ENCODE assay signal across 20 cellular contexts in genomic region chr16:2483939-2484897, GRCh38. TPM values are rescaled to one million over a fixed set of nuclear protein-coding genes. Genes with fewer than 3 reads are reported as not detected.
DNase-seq lines count a peak whose midpoint lies in the region; ATAC-seq and TF ChIP-seq lines count a peak whose summit lies in the region.
"Had no signal": no experiment of that assay in that cellular context is flagged by ENCODE, and none has a peak within 500 bp of the region (broad histone marks: within the 10 kb centered on the region; RNA-seq: fewer than 3 reads in every experiment).

No MANE protein-coding gene starts in this region.

- DNase-seq in breast epithelium (ENCODE audit: low spot score in 2 of 2) (no peak), MCF 10A (ENCODE audit: unreplicated experiment) (no peak), right lobe of liver (no peak), HPDE6-E6E7 (ENCODE audit: extremely low spot score) (no peak), GF-D8 (lab: John Stamatoyannopoulos, UW) (no peak)
- DNase-seq in activated CD8-positive, alpha-beta T cell treated with anti-CD3 and anti-CD28 coated beads, Interleukin-2, amount 10 ng/mL, durations not matched to agents 7 days and 5 days, result no peak
- DNase-seq: activated CD4-positive, alpha-beta T cell treated with anti-CD3 and anti-CD28 coated beads for 36 hours; activated effector memory CD4-positive, alpha-beta T cell treated with anti-CD3 and anti-CD28 coated beads, Interleukin-2, amount 50 U/mL, for 16 hours; DMS153; effector memory CD8-positive, alpha-beta T cell; NCI-H1694; NCI-H2227 treated with DMSO at 0.1 percent for 48 hours; Peyer's patch; stimulated activated CD4-positive, alpha-beta T cell treated with anti-CD3 and anti-CD28 coated beads, Interleukin-2, amount 100 ng/mL, for 48 hours had no signal

- H3K27ac ChIP-seq in breast epithelium, result peak overlapping the region; percentile 78 to 90
- H3K27ac ChIP-seq in angular gyrus (ENCODE audit: low read depth, low read length), result peak overlapping the region; percentile 68
- peak overlapping the region; percentile 18 to 78 (median 60) for H3K27ac ChIP-seq in right lobe of liver
- H3K27ac ChIP-seq in stomach smooth muscle (ENCODE audit: low read length), result peak overlapping the region; percentile 88
- H3K27ac ChIP-seq: C4-2B, Peyer's patch had no signal

- H3K36me3 Mint-ChIP-seq in MCF 10A (ENCODE audit: insufficient read depth, unreplicated experiment), result peaks cover 4% of the 10 kb centered on the region
- H3K36me3 Mint-ChIP-seq in activated CD8-positive, alpha-beta T cell treated with anti-CD3 and anti-CD28 coated beads, Interleukin-2, amount 10 ng/mL, durations not matched to agents 7 days and 5 days (ENCODE audit: low read depth), result peaks cover 4% of the 10 kb centered on the region

- H3K27me3 ChIP-seq in breast epithelium (no peaks in the 10 kb centered on the region), right lobe of liver (no peaks in the 10 kb centered on the region), stomach smooth muscle (ENCODE audit: control insufficient read depth in 1 of 2, insufficient read depth in 2 of 2, low read length in 2 of 2) (no peaks in the 10 kb centered on the region)
- H3K27me3 ChIP-seq: Peyer's patch had no signal

- H3K9me3 ChIP-seq in breast epithelium (no peaks in the 10 kb centered on the region), right lobe of liver (no peaks in the 10 kb centered on the region), stomach smooth muscle (ENCODE audit: control insufficient read depth in 2 of 2, low read length in 2 of 2) (no peaks in the 10 kb centered on the region)
- H3K9me3 ChIP-seq: HAP-1, lower lobe of right lung, Peyer's patch had no signal

- TF ChIP-seq POLR2A in breast epithelium (IDR thresholded peaks at IDR 0.05) (no peak), right lobe of liver (IDR thresholded peaks at IDR 0.05) (no peak)

- H3K4me3 ChIP-seq in breast epithelium (peak overlapping the region in 1 of 3 donors; percentile 40), right lobe of liver (no peak overlapping the region), stomach smooth muscle (ENCODE audit: low read length in 2 of 2) (peak overlapping the region in 1 of 2 donors; percentile 71)
- H3K4me3 ChIP-seq: HAP-1, Peyer's patch had no signal

- CTCF ChIA-PET in MCF 10A (lab: Yijun Ruan, JAX), result interaction anchor here (0.6 to 2.3 kb wide), 5 partner anchors 9 to 144 kb away, joined by 3 to 4 read pairs (median 4); partner anchors contain the start of gene ABCA3
- CTCF ChIA-PET in activated CD8-positive, alpha-beta T cell treated with anti-CD3 and anti-CD28 coated beads, Interleukin-2, amount 10 ng/mL, durations not matched to agents 7 days and 5 days (lab: Charles Lee), result interaction anchor here (1.4 kb wide), 1 partner anchor 13 kb away, joined by 3 read pairs; no protein-coding TSS in a partner anchor

- BruUV-seq in MCF 10A (replicated peaks; lab: Mats Ljungman, UMichigan), result no TSS peak

- peak overlapping the region; percentile 74 to 80 for H3K9ac ChIP-seq in stomach smooth muscle (ENCODE audit: low read length in 2 of 2)

- peaks cover 4% of the 10 kb centered on the region for H3K4me1 Mint-ChIP-seq in MCF 10A (ENCODE audit: insufficient read depth, unreplicated experiment)
- H3K4me1 Mint-ChIP-seq in activated CD8-positive, alpha-beta T cell treated with anti-CD3 and anti-CD28 coated beads, Interleukin-2, amount 10 ng/mL, durations not matched to agents 7 days and 5 days (ENCODE audit: low read depth), result peaks cover 27% of the 10 kb centered on the region

- no peaks in the 10 kb centered on the region for H3K27me3 Mint-ChIP-seq in MCF 10A (ENCODE audit: insufficient read depth, unreplicated experiment)
- no peaks in the 10 kb centered on the region for H3K27me3 Mint-ChIP-seq in activated CD8-positive, alpha-beta T cell treated with anti-CD3 and anti-CD28 coated beads, Interleukin-2, amount 10 ng/mL, durations not matched to agents 7 days and 5 days (ENCODE audit: low read depth)
- H3K27me3 Mint-ChIP-seq: activated CD4-positive, alpha-beta T cell treated with anti-CD3 and anti-CD28 coated beads for 36 hours; effector memory CD8-positive, alpha-beta T cell had no signal

- H3K9me3 Mint-ChIP-seq in MCF 10A (ENCODE audit: unreplicated experiment), result no peaks in the 10 kb centered on the region
- no peaks in the 10 kb centered on the region for H3K9me3 Mint-ChIP-seq in activated CD8-positive, alpha-beta T cell treated with anti-CD3 and anti-CD28 coated beads, Interleukin-2, amount 10 ng/mL, durations not matched to agents 7 days and 5 days (ENCODE audit: insufficient read depth)
- H3K9me3 Mint-ChIP-seq: effector memory CD8-positive, alpha-beta T cell had no signal

- peaks cover 10 to 27% of the 10 kb centered on the region in 2 donors for H3K4me1 ChIP-seq in breast epithelium
- H3K4me1 ChIP-seq in right lobe of liver, result peaks cover 0 to 36% (median 9%) of the 10 kb centered on the region in 4 donors
- H3K4me1 ChIP-seq in stomach smooth muscle (ENCODE audit: control insufficient read depth, insufficient read depth, low read length), result peaks cover 41% of the 10 kb centered on the region
- H3K4me1 ChIP-seq: HAP-1 had no signal

- H3K27ac Mint-ChIP-seq in MCF 10A (ENCODE audit: low read depth, unreplicated experiment), result no peak overlapping the region
- H3K27ac Mint-ChIP-seq in activated CD8-positive, alpha-beta T cell treated with anti-CD3 and anti-CD28 coated beads, Interleukin-2, amount 10 ng/mL, durations not matched to agents 7 days and 5 days, result no peak overlapping the region
- H3K27ac Mint-ChIP-seq: activated CD4-positive, alpha-beta T cell treated with anti-CD3 and anti-CD28 coated beads for 36 hours had no signal

- no peak for TF ChIP-seq CTCF in breast epithelium (IDR thresholded peaks at IDR 0.05)
- TF ChIP-seq CTCF in MCF 10A (IDR thresholded peaks at IDR 0.05; ENCODE audit: unreplicated experiment), result no peak
- TF ChIP-seq CTCF in right lobe of liver (IDR thresholded peaks at IDR 0.05), result no peak

- no peaks in the 10 kb centered on the region for H3K36me3 ChIP-seq in breast epithelium
- no peaks in the 10 kb centered on the region for H3K36me3 ChIP-seq in right lobe of liver
- no peaks in the 10 kb centered on the region for H3K36me3 ChIP-seq in stomach smooth muscle (ENCODE audit: control insufficient read depth in 2 of 2, insufficient read depth in 2 of 2, low read length in 2 of 2)
- H3K36me3 ChIP-seq: HAP-1, lower lobe of right lung, Peyer's patch had no signal

- no peak overlapping the region for H3K4me3 Mint-ChIP-seq in MCF 10A (ENCODE audit: unreplicated experiment)
- H3K4me3 Mint-ChIP-seq in activated CD8-positive, alpha-beta T cell treated with anti-CD3 and anti-CD28 coated beads, Interleukin-2, amount 10 ng/mL, durations not matched to agents 7 days and 5 days, result no peak overlapping the region
- H3K4me3 Mint-ChIP-seq: activated CD4-positive, alpha-beta T cell treated with anti-CD3 and anti-CD28 coated beads for 36 hours; effector memory CD8-positive, alpha-beta T cell had no signal

- peak in 2 of 4 donors; percentile 8 to 11 for ATAC-seq in right lobe of liver
- ATAC-seq in activated CD8-positive, alpha-beta T cell treated with anti-CD3 and anti-CD28 coated beads, Interleukin-2, amount 10 ng/mL, durations not matched to agents 7 days and 5 days, result no peak
- ATAC-seq: activated CD4-positive, alpha-beta T cell treated with anti-CD3 and anti-CD28 coated beads for 36 hours; effector memory CD8-positive, alpha-beta T cell had no signal

- 89% methylated on average over 11 of the region's 16 CpGs for WGBS in right lobe of liver (ENCODE audit: insufficient coverage, low coverage, low lambda C conversion rate, missing lambda C conversion rate)

- intact Hi-C loops in breast epithelium (cut with DNase I; ENCODE audit: low total_unique reads), result no loop called here
- intact Hi-C loops in MCF 10A (cut with micrococcal nuclease), result no loop called here
- intact Hi-C loops in right lobe of liver (cut with DNase I), result no loop called here

- POLR2A ChIA-PET in MCF 10A (lab: Yijun Ruan, JAX), result interaction anchor here (0.6 to 1.1 kb wide), 2 partner anchors 15 to 36 kb away, joined by 3 read pairs; no protein-coding TSS in a partner anchor
- POLR2A ChIA-PET in activated CD8-positive, alpha-beta T cell treated with anti-CD3 and anti-CD28 coated beads, Interleukin-2, amount 10 ng/mL, durations not matched to agents 7 days and 5 days (lab: Charles Lee), result interaction anchor here (0.7 kb wide), 1 partner anchor 316 kb away, joined by 4 read pairs; no protein-coding TSS in a partner anchor

RNA-seq across cellular contexts. Expression of gene TBC1D24, which starts 9.3 kb away (rescaled TPM):
- 10 to 100 TPM in 2 of 3 donors, 1 to 10 TPM in 1; 8.8 to 22.0 (median 16.7) TPM for total RNA-seq in breast epithelium
- 7.6 and 8.1 TPM in 2 replicates for total RNA-seq in MCF 10A (2022)
- 10 to 100 TPM; 14.9 to 22.7 (median 17.5) TPM for total RNA-seq in right lobe of liver
- 10 to 100 TPM; 21.1 to 22.4 TPM for total RNA-seq in activated CD8-positive, alpha-beta T cell treated with anti-CD3 and anti-CD28 coated beads, Interleukin-2, amount 10 ng/mL, durations not matched to agents 7 days and 5 days

RNA-seq across cellular contexts. Expression of gene NTN3, which starts 13.1 kb away (rescaled TPM):
- not detected for total RNA-seq in breast epithelium
- total RNA-seq in MCF 10A (2022), result not detected in 2 replicates
- total RNA-seq in right lobe of liver, result 1 to 10 TPM in 4 of 6 experiments, under 1 TPM in 2; 0.39 to 2.1 (median 1.2) TPM
- total RNA-seq in activated CD8-positive, alpha-beta T cell treated with anti-CD3 and anti-CD28 coated beads, Interleukin-2, amount 10 ng/mL, durations not matched to agents 7 days and 5 days, result under 1 TPM in 1 of 2 experiments, not detected in 1; 0.10 TPM
- total RNA-seq: activated CD4-positive, alpha-beta T cell treated with anti-CD3 and anti-CD28 coated beads for 36 hours; Peyer's patch; subcutaneous adipose tissue had no signal

RNA-seq across cellular contexts. Expression of gene TEDC2, which starts 24.3 kb away (rescaled TPM):
- total RNA-seq in breast epithelium (1 to 10 TPM in 1 of 3 donors, under 1 TPM in 1, not detected in 1; 0.98 to 1.0 TPM), MCF 10A (2022) (3.5 and 6.9 TPM in 2 replicates), right lobe of liver (1 to 10 TPM in 3 of 6 experiments, under 1 TPM in 3; 0.35 to 2.8 (median 0.87) TPM)
- 10 to 100 TPM; 21.6 to 32.9 TPM for total RNA-seq in activated CD8-positive, alpha-beta T cell treated with anti-CD3 and anti-CD28 coated beads, Interleukin-2, amount 10 ng/mL, durations not matched to agents 7 days and 5 days

RNA-seq across cellular contexts. Expression of gene ATP6V0C, which starts 29.5 kb away (rescaled TPM):
- total RNA-seq in breast epithelium (10 to 100 TPM; 27.5 to 70.2 (median 45.4) TPM), MCF 10A (2022) (173 and 198 TPM in 2 replicates), right lobe of liver (100 to 1,000 TPM in 1 of 6 experiments, 10 to 100 TPM in 5; 71.5 to 100 (median 79.4) TPM)
- 100 to 1,000 TPM; 105 to 110 TPM for total RNA-seq in activated CD8-positive, alpha-beta T cell treated with anti-CD3 and anti-CD28 coated beads, Interleukin-2, amount 10 ng/mL, durations not matched to agents 7 days and 5 days

RNA-seq across cellular contexts. Expression of gene AMDHD2, which starts 36.0 kb away (rescaled TPM):
- total RNA-seq in breast epithelium, result 10 to 100 TPM; 27.9 to 57.0 (median 28.2) TPM
- 15.8 and 26.5 TPM in 2 replicates for total RNA-seq in MCF 10A (2022)
- 10 to 100 TPM; 12.3 to 24.9 (median 21.4) TPM for total RNA-seq in right lobe of liver
- total RNA-seq in activated CD8-positive, alpha-beta T cell treated with anti-CD3 and anti-CD28 coated beads, Interleukin-2, amount 10 ng/mL, durations not matched to agents 7 days and 5 days, result 10 to 100 TPM; 54.0 to 58.5 TPM
